In genomic region chr1:160626560-160627342, GRCh38 we compare ENCODE assay signal across 14 cellular contexts. TPM values are rescaled to one million over a fixed set of nuclear protein-coding genes. Genes with fewer than 3 reads are reported as not detected.
DNase-seq lines count a peak whose midpoint lies in the region; ATAC-seq and TF ChIP-seq lines count a peak whose summit lies in the region.
"Had no signal": no experiment of that assay in that cellular context is flagged by ENCODE, and none has a peak within 500 bp of the region (broad histone marks: within the 10 kb centered on the region; RNA-seq: fewer than 3 reads in every experiment).

No MANE protein-coding gene starts in this region.

- peak; percentile 37 for DNase-seq in SK-MEL-5 (ENCODE audit: low read depth, low spot score)
- DNase-seq in memory B cell (ENCODE audit: low spot score in 2 of 2): no peak
- no peak for DNase-seq in ureter (ENCODE audit: low spot score)
- DNase-seq in NCI-H2171 (lab: John Stamatoyannopoulos, UW): no peak
- DNase-seq in RWPE1 (ENCODE audit: low spot score): no peak
- DNase-seq in effector CD8-positive, alpha-beta T cell (lab: John Stamatoyannopoulos, UW): no peak
- DNase-seq: brain microvascular endothelial cell, EL, NCI-H1092 treated with DMSO at 0.1 percent for 48 hours, PC-3 had no signal

- TF ChIP-seq CTCF in RWPE1 (conservative IDR thresholded peaks at IDR 0.05; ENCODE audit: low read depth): no peak

- peaks cover 11% of the 10 kb centered on the region for H3K36me3 Mint-ChIP-seq in memory B cell

- no peaks in the 10 kb centered on the region for H3K27me3 Mint-ChIP-seq in memory B cell

- CTCF ChIA-PET in RWPE1 (lab: Yijun Ruan, JAX): interaction anchor here (0.6 kb wide), 1 partner anchor 208 kb away, joined by 5 read pairs; no protein-coding TSS in a partner anchor

- peak; percentile 43 for TF ChIP-seq POLR2A in GM15510 (IDR thresholded peaks at IDR 0.05; ENCODE audit: borderline replicate concordance, extremely low read depth, insufficient read length)

- H3K27ac ChIP-seq in RWPE1: no peak overlapping the region
- H3K27ac ChIP-seq: brain microvascular endothelial cell, neutrophil, thoracic aorta had no signal

- peaks cover 4% of the 10 kb centered on the region for H3K9me3 Mint-ChIP-seq in memory B cell

- ATAC-seq in GM21619 (IDR thresholded peaks at IDR 0.05; ENCODE audit: unreplicated experiment) (peak; percentile 30), memory B cell (ENCODE audit: low read depth) (peak; percentile 18)
- ATAC-seq: PC-3 had no signal

- peaks cover 73% of the 10 kb centered on the region for H3K4me1 Mint-ChIP-seq in memory B cell

- in situ Hi-C loops in SK-MEL-5 (cut with HindIII; ENCODE audit: low pct_unique_long_range_greater_than_20kb, low sequenced_read_pairs): no loop called here

- H3K27ac Mint-ChIP-seq in memory B cell: peak overlapping the region; percentile 6

- POLR2A ChIA-PET in RWPE1 (lab: Yijun Ruan, JAX; ENCODE audit: low non-redundant PET): no interaction called here

- peak overlapping the region; percentile 67 for H3K4me3 Mint-ChIP-seq in memory B cell

RNA-seq across cellular contexts. Expression of gene SLAMF1, which starts 20.1 kb away (rescaled TPM):
- total RNA-seq in SK-MEL-5 (2014; rRNA removed; shearing (Covaris generic)): not detected in 2 replicates
- polyA plus RNA-seq in SK-MEL-5 (2015; cell fraction: cytosol; rRNA removed): 0.02 TPM in 1 of 2 replicates, not detected in the other
- 0.20 TPM in 1 of 2 replicates, not detected in the other for polyA plus RNA-seq in SK-MEL-5 (2015; cell fraction: nucleus; rRNA removed)
- 0.83 TPM for total RNA-seq in ureter
- total RNA-seq: PC-3 had no signal

RNA-seq across cellular contexts. Expression of gene CD84, which starts 47.5 kb away (rescaled TPM):
- not detected in 2 replicates for total RNA-seq in SK-MEL-5 (2014; rRNA removed; shearing (Covaris generic))
- polyA plus RNA-seq in SK-MEL-5 (2015; cell fraction: cytosol; rRNA removed): not detected in 2 replicates
- polyA plus RNA-seq in SK-MEL-5 (2015; cell fraction: nucleus; rRNA removed): not detected in 2 replicates
- total RNA-seq in ureter: 7.7 TPM
- total RNA-seq: PC-3 had no signal
